18 cellular contexts compared by ENCODE assay signal in genomic region chr2:39362595-39362994, GRCh38.
A peak's percentile ranks its signal among the peaks of the same experiment; 100 is the strongest.
DNase-seq lines count a peak whose midpoint lies in the region; ATAC-seq, FAIRE-seq and TF ChIP-seq lines count a peak whose summit lies in the region.
"Had no signal": no experiment of that assay in that cellular context is flagged by ENCODE, and none has a peak within 500 bp of the region (broad histone marks: within the 10 kb centered on the region; RNA-seq: fewer than 3 reads in every experiment).

No MANE protein-coding gene starts in this region.

- BruUV-seq in HCT116 (replicated peaks; lab: Mats Ljungman, UMichigan) (no TSS peak), K562 (replicated peaks; lab: Mats Ljungman, UMichigan) (no TSS peak)

- intact Hi-C loops in HCT116 (cut with micrococcal nuclease): no loop called here
- intact Hi-C loops in K562 (cut with micrococcal nuclease): no loop called here

- H3K79me2 ChIP-seq in HCT116 (ENCODE audit: insufficient read depth, low read length) (peaks cover 12% of the 10 kb centered on the region), K562 (ENCODE audit: control insufficient read depth, insufficient read depth, low read length) (peaks cover 20% of the 10 kb centered on the region)

- H3K27ac ChIP-seq in A549: no peak overlapping the region
- no peak overlapping the region for H3K27ac ChIP-seq in HCT116 (ENCODE audit: low read depth, low read length)
- H3K27ac ChIP-seq in K562 (ENCODE audit: extremely low read depth, low read depth, low read length): no peak overlapping the region
- H3K27ac ChIP-seq in suprapubic skin: no peak overlapping the region
- H3K27ac ChIP-seq: BLaER1, C4-2B had no signal

- H3K27me3 ChIP-seq in HCT116 (ENCODE audit: insufficient read depth, low read length): no peaks in the 10 kb centered on the region
- H3K27me3 ChIP-seq in K562 (ENCODE audit: control insufficient read depth in 2 of 2, insufficient read depth in 2 of 2, low read length in 2 of 2): no peaks in the 10 kb centered on the region
- no peaks in the 10 kb centered on the region for H3K27me3 ChIP-seq in suprapubic skin
- H3K27me3 ChIP-seq: BLaER1 had no signal

- DNase-seq in A549 (ENCODE audit: low read depth in 1 of 2, low spot score in 1 of 2) (no peak), HCT116 (ENCODE audit: low read depth, low spot score) (no peak), K562 (ENCODE audit: extremely low read depth in 1 of 4, low spot score in 3 of 4) (no peak), suprapubic skin (ENCODE audit: low spot score in 2 of 2) (no peak), AG08395 (ENCODE audit: low spot score) (no peak)
- DNase-seq: 8988T; Caco-2; CD4-positive, CD25-positive, alpha-beta regulatory T cell; CD8-positive, alpha-beta T cell; DMS153; DND-41; GOT3; H7 had no signal

- H3K9me1 ChIP-seq in K562 (ENCODE audit: control insufficient read depth, insufficient read depth, low read length): no peaks in the 10 kb centered on the region

- peaks cover 53% of the 10 kb centered on the region for H3K9me3 ChIP-seq in A549
- H3K9me3 ChIP-seq in HCT116 (ENCODE audit: control insufficient read depth in 1 of 2, insufficient read depth in 1 of 2, low read depth in 1 of 2, low read length in 2 of 2): peaks cover 30 to 31% of the 10 kb centered on the region in 2 experiments; a peak in 3 of 4 replicates
- H3K9me3 ChIP-seq in K562 (replicated peaks; ENCODE audit: control insufficient read depth, insufficient read depth, low read depth, low read length): peaks cover 25% of the 10 kb centered on the region
- peaks cover 24% of the 10 kb centered on the region for H3K9me3 ChIP-seq in suprapubic skin

- no peak for TF ChIP-seq POLR2A in A549 (IDR thresholded peaks at IDR 0.05; ENCODE audit: low read length)
- no peak for TF ChIP-seq POLR2A in HCT116 (IDR thresholded peaks at IDR 0.05; ENCODE audit: borderline replicate concordance, extremely low read depth, insufficient read depth, insufficient read length)
- no peak for TF ChIP-seq POLR2A in K562 (conservative IDR thresholded peaks at IDR 0.05)
- no peak for TF ChIP-seq POLR2A in suprapubic skin (IDR thresholded peaks at IDR 0.05)

- TF ChIP-seq RAD21 in A549 (conservative IDR thresholded peaks at IDR 0.05 in 1 of 2, IDR thresholded peaks at IDR 0.05 in 1 of 2) (no peak), HCT116 (IDR thresholded peaks at IDR 0.05; ENCODE audit: low read depth) (no peak), K562 (CRISPR knock-in tag; conservative IDR thresholded peaks at IDR 0.05 in 1 of 2, IDR thresholded peaks at IDR 0.05 in 1 of 2) (no peak)

- H3K9ac ChIP-seq in HCT116 (ENCODE audit: low read length) (no peak overlapping the region), K562 (ENCODE audit: insufficient read depth in 1 of 2, low read depth in 2 of 2, low read length in 2 of 2) (no peak overlapping the region)
- H3K9ac ChIP-seq: BLaER1 had no signal

- TF ChIP-seq EP300 in A549 (IDR thresholded peaks at IDR 0.05) (no peak), K562 (IDR thresholded peaks at IDR 0.05; ENCODE audit: low read length) (no peak), suprapubic skin (IDR thresholded peaks at IDR 0.05) (no peak)

- H3K4me2 ChIP-seq in A549 (no peak overlapping the region), HCT116 (ENCODE audit: low read length) (no peak overlapping the region), K562 (ENCODE audit: insufficient read depth, low read length) (no peak overlapping the region)
- H3K4me2 ChIP-seq: BLaER1 had no signal

- H4K20me1 ChIP-seq in HCT116 (ENCODE audit: insufficient read depth) (no peaks in the 10 kb centered on the region), K562 (replicated peaks; ENCODE audit: control insufficient read depth, insufficient read depth, low read length) (no peaks in the 10 kb centered on the region)
- H4K20me1 ChIP-seq: BLaER1 had no signal

- WGBS in A549 (ENCODE audit: missing lambda C conversion rate): 86% methylated on average over 4 of the region's 4 CpGs
- WGBS in K562 (ENCODE audit: insufficient coverage, low coverage, missing lambda C conversion rate): 85% methylated on average over 4 of the region's 4 CpGs
- 96% methylated on average over 4 of the region's 4 CpGs for WGBS in suprapubic skin

- RAD21 ChIA-PET in HCT116 (lab: Charles Lee; ENCODE audit: low non-redundant PET in 1 of 2, low total read pairs in 2 of 2, uncharacterized antibody in 2 of 2, unreplicated experiment in 2 of 2): no interaction called here

- in situ Hi-C loops in K562 (cut with MboI): no loop called here

- H3K9me2 ChIP-seq in HCT116 (ENCODE audit: insufficient read depth): no peaks in the 10 kb centered on the region

- no peak overlapping the region for H2AFZ ChIP-seq in HCT116 (ENCODE audit: low read depth, low read length, poor library complexity, severe bottlenecking)
- H2AFZ ChIP-seq in K562 (ENCODE audit: low read depth, low read length): no peak overlapping the region

- H3K4me3 ChIP-seq in A549 (no peak overlapping the region), HCT116 (replicated peaks in 1 of 2; ENCODE audit: low read depth in 1 of 2, low read length in 2 of 2) (no peak overlapping the region), K562 (no peak overlapping the region), suprapubic skin (no peak overlapping the region)
- H3K4me3 ChIP-seq: BLaER1 had no signal

- no peak for TF ChIP-seq CTCF in A549 (IDR thresholded peaks at IDR 0.05)
- no peak for TF ChIP-seq CTCF in HCT116 (IDR thresholded peaks at IDR 0.05 in 2 of 3, conservative IDR thresholded peaks at IDR 0.05 in 1 of 3; ENCODE audit: borderline replicate concordance in 1 of 3, insufficient read depth in 1 of 3, low read depth in 2 of 3, low read length in 2 of 3)
- TF ChIP-seq CTCF in K562 (IDR thresholded peaks at IDR 0.05 in 2 of 3, conservative IDR thresholded peaks at IDR 0.05 in 1 of 3; ENCODE audit: insufficient read depth in 2 of 3, low read depth in 1 of 3, low read length in 3 of 3): no peak
- no peak for TF ChIP-seq CTCF in suprapubic skin (IDR thresholded peaks at IDR 0.05)

- H3K36me3 ChIP-seq in HCT116 (ENCODE audit: control insufficient read depth in 1 of 2, insufficient read depth in 2 of 2, low read length in 2 of 2) (peaks cover 0 to 7% of the 10 kb centered on the region in 2 experiments; a peak in 1 of 4 replicates), K562 (ENCODE audit: control insufficient read depth, insufficient read depth, low read length) (no peaks in the 10 kb centered on the region; the same call in 2 of the 3 replicates), suprapubic skin (peaks cover 5% of the 10 kb centered on the region)

- H3K4me1 ChIP-seq in A549 (no peaks in the 10 kb centered on the region), HCT116 (ENCODE audit: control insufficient read depth in 1 of 2, insufficient read depth in 2 of 2, low read length in 2 of 2) (no peaks in the 10 kb centered on the region), K562 (replicated peaks in 1 of 2; ENCODE audit: control insufficient read depth in 2 of 2, insufficient read depth in 2 of 2, low read length in 2 of 2) (no peaks in the 10 kb centered on the region), suprapubic skin (no peaks in the 10 kb centered on the region)
- H3K4me1 ChIP-seq: BLaER1, Caco-2 had no signal

- FAIRE-seq in A549 (lab: Jason Lieb, UNC): no peak
- FAIRE-seq in K562 (lab: Jason Lieb, UNC): no peak
- FAIRE-seq: G401.6, GM12892 had no signal

- ATAC-seq in A549: no peak
- no peak for ATAC-seq in HCT116
- no peak for ATAC-seq in K562
- ATAC-seq in HG02938 (IDR thresholded peaks at IDR 0.05; ENCODE audit: unreplicated experiment): no peak
- ATAC-seq: CD8-positive, alpha-beta T cell had no signal

- CTCF ChIA-PET in A549 (lab: Yijun Ruan, JAX): interaction anchor here (0.6 to 1.2 kb wide), 2 partner anchors 17 to 164 kb away, joined by 3 to 4 read pairs; no protein-coding TSS in a partner anchor
- CTCF ChIA-PET in HCT116 (lab: Charles Lee): no interaction called here
- CTCF ChIA-PET in K562 (lab: Yijun Ruan, JAX; ENCODE audit: low intra/inter-chr PET ratio): no interaction called here

- POLR2A ChIA-PET in A549 (lab: Yijun Ruan, JAX) (no interaction called here), HCT116 (lab: Charles Lee) (no interaction called here), K562 (lab: Yijun Ruan, JAX) (interaction anchor here (1.2 kb wide), 1 partner anchor 9 kb away, joined by 3 read pairs; no protein-coding TSS in a partner anchor)

TF ChIP-seq in A549, 52 proteins besides CTCF, POLR2A, EP300 and RAD21 (continues in another document):
- TF ChIP-seq CHD4 (IDR thresholded peaks at IDR 0.05; ENCODE audit: borderline replicate concordance): 0 out of 2 replicates have a peak, but pooled peaks have one; percentile 48
- no peak for TF ChIP-seq MAZ (IDR thresholded peaks at IDR 0.05; ENCODE audit: borderline replicate concordance, low read depth, low read length)
- TF ChIP-seq KDM1A (IDR thresholded peaks at IDR 0.05; ENCODE audit: low read depth): peak; percentile 67; the same call in 1 of the 2 replicates
- TF ChIP-seq HOXB13 (CRISPR knock-in tag; IDR thresholded peaks at IDR 0.05; ENCODE audit: low read depth): no peak

TF ChIP-seq in HCT116, 20 proteins besides CTCF, POLR2A, EP300 and RAD21 (continues in another document):
- TF ChIP-seq CBX3 (IDR thresholded peaks at IDR 0.05; ENCODE audit: low read depth): peak; percentile 53; the same call in 1 of the 2 replicates
- TF ChIP-seq YY1 (IDR thresholded peaks at IDR 0.05; ENCODE audit: extremely low read depth, insufficient replicate concordance, low read depth, low read length): no peak

TF ChIP-seq in K562, 482 proteins besides CTCF, POLR2A, EP300 and RAD21 (continues in another document):
- no peak for TF ChIP-seq ZNF184 (CRISPR knock-in tag; IDR thresholded peaks at IDR 0.05)
- 0 out of 2 replicates have a peak, but pooled peaks have one; percentile 41 for TF ChIP-seq TRIM28 (IDR thresholded peaks at IDR 0.05)
- TF ChIP-seq BCOR (IDR thresholded peaks at IDR 0.05): peak; percentile 43; the same call in 1 of the 2 replicates
- TF ChIP-seq MECOM (CRISPR knock-in tag; IDR thresholded peaks at IDR 0.05): no peak
- no peak for TF ChIP-seq TFE3 (CRISPR knock-in tag; IDR thresholded peaks at IDR 0.05)
- no peak for TF ChIP-seq ARID1B (IDR thresholded peaks at IDR 0.05)

Comparison
In these comparisons a context has a peak if more than half of its experiments do, and no peak if none do; other contexts are left out.
1. Of the 35 proteins assayed by ChIP-seq in both K562 and A549: peak only in K562: none; only in A549: CHD4, HDAC2 and KDM1A; in both: none; in neither: 32.